In the genomic region with DNA sequence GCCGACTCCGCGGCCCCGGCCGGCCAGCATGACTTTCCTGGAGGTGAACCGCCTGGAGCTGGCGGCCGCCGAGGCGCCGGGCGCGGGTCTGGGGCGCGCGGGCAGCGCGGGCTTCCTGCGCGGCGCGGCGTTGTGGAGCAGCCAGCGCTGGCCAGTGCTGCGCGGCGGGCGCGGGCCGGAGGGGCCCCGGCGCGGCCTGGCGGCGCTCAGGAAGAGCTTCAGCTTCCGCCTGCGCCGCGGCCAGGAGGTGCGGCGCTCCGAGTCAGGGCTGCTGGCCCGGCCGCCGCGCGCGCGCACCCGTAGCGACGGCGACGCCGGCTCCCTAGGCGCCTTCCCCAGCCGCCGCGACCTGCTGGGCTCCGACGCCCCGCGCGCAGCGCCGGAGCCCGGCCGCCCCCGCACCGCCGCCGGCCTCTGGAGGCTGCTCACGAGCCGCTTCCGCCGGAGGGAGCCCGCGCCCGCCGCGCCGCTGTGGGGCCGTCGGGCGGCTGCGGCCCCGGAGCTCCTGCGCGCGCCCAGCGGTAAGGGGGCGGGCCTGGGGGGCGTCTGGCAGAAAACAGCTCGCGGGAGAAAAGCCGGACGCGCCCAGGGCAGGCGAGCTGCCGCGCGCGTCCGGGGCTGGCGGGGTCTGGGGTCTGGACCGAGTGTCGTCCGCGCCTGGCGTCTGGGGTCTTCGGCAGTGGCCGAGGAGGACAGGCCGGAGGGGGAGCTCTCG, we compare ENCODE assay signal across 1 cellular context.
TF ChIP-seq lines count a peak whose summit lies in the region.

No MANE protein-coding gene starts in this region.

TF ChIP-seq in WTC11, 78 proteins besides CTCF, POLR2A, EP300 and RAD21 (continued from another document):
- TF ChIP-seq, protein P1, sequence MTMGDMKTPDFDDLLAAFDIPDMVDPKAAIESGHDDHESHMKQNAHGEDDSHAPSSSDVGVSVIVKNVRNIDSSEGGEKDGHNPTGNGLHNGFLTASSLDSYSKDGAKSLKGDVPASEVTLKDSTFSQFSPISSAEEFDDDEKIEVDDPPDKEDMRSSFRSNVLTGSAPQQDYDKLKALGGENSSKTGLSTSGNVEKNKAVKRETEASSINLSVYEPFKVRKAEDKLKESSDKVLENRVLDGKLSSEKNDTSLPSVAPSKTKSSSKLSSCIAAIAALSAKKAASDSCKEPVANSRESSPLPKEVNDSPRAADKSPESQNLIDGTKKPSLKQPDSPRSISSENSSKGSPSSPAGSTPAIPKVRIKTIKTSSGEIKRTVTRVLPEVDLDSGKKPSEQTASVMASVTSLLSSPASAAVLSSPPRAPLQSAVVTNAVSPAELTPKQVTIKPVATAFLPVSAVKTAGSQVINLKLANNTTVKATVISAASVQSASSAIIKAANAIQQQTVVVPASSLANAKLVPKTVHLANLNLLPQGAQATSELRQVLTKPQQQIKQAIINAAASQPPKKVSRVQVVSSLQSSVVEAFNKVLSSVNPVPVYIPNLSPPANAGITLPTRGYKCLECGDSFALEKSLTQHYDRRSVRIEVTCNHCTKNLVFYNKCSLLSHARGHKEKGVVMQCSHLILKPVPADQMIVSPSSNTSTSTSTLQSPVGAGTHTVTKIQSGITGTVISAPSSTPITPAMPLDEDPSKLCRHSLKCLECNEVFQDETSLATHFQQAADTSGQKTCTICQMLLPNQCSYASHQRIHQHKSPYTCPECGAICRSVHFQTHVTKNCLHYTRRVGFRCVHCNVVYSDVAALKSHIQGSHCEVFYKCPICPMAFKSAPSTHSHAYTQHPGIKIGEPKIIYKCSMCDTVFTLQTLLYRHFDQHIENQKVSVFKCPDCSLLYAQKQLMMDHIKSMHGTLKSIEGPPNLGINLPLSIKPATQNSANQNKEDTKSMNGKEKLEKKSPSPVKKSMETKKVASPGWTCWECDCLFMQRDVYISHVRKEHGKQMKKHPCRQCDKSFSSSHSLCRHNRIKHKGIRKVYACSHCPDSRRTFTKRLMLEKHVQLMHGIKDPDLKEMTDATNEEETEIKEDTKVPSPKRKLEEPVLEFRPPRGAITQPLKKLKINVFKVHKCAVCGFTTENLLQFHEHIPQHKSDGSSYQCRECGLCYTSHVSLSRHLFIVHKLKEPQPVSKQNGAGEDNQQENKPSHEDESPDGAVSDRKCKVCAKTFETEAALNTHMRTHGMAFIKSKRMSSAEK (CRISPR knock-in tag; IDR thresholded peaks at IDR 0.05; ENCODE audit: borderline replicate concordance), result no peak
- TF ChIP-seq, protein P2, sequence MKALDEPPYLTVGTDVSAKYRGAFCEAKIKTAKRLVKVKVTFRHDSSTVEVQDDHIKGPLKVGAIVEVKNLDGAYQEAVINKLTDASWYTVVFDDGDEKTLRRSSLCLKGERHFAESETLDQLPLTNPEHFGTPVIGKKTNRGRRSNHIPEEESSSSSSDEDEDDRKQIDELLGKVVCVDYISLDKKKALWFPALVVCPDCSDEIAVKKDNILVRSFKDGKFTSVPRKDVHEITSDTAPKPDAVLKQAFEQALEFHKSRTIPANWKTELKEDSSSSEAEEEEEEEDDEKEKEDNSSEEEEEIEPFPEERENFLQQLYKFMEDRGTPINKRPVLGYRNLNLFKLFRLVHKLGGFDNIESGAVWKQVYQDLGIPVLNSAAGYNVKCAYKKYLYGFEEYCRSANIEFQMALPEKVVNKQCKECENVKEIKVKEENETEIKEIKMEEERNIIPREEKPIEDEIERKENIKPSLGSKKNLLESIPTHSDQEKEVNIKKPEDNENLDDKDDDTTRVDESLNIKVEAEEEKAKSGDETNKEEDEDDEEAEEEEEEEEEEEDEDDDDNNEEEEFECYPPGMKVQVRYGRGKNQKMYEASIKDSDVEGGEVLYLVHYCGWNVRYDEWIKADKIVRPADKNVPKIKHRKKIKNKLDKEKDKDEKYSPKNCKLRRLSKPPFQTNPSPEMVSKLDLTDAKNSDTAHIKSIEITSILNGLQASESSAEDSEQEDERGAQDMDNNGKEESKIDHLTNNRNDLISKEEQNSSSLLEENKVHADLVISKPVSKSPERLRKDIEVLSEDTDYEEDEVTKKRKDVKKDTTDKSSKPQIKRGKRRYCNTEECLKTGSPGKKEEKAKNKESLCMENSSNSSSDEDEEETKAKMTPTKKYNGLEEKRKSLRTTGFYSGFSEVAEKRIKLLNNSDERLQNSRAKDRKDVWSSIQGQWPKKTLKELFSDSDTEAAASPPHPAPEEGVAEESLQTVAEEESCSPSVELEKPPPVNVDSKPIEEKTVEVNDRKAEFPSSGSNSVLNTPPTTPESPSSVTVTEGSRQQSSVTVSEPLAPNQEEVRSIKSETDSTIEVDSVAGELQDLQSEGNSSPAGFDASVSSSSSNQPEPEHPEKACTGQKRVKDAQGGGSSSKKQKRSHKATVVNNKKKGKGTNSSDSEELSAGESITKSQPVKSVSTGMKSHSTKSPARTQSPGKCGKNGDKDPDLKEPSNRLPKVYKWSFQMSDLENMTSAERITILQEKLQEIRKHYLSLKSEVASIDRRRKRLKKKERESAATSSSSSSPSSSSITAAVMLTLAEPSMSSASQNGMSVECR (CRISPR knock-in tag; IDR thresholded peaks at IDR 0.05; ENCODE audit: borderline replicate concordance), result no peak
- TF ChIP-seq, protein P3, sequence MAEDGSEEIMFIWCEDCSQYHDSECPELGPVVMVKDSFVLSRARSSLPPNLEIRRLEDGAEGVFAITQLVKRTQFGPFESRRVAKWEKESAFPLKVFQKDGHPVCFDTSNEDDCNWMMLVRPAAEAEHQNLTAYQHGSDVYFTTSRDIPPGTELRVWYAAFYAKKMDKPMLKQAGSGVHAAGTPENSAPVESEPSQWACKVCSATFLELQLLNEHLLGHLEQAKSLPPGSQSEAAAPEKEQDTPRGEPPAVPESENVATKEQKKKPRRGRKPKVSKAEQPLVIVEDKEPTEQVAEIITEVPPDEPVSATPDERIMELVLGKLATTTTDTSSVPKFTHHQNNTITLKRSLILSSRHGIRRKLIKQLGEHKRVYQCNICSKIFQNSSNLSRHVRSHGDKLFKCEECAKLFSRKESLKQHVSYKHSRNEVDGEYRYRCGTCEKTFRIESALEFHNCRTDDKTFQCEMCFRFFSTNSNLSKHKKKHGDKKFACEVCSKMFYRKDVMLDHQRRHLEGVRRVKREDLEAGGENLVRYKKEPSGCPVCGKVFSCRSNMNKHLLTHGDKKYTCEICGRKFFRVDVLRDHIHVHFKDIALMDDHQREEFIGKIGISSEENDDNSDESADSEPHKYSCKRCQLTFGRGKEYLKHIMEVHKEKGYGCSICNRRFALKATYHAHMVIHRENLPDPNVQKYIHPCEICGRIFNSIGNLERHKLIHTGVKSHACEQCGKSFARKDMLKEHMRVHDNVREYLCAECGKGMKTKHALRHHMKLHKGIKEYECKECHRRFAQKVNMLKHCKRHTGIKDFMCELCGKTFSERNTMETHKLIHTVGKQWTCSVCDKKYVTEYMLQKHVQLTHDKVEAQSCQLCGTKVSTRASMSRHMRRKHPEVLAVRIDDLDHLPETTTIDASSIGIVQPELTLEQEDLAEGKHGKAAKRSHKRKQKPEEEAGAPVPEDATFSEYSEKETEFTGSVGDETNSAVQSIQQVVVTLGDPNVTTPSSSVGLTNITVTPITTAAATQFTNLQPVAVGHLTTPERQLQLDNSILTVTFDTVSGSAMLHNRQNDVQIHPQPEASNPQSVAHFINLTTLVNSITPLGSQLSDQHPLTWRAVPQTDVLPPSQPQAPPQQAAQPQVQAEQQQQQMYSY (CRISPR knock-in tag; IDR thresholded peaks at IDR 0.05), result no peak
- no peak for TF ChIP-seq PRRX2 (CRISPR knock-in tag; IDR thresholded peaks at IDR 0.05)
- no peak for TF ChIP-seq TP53 (CRISPR knock-in tag; IDR thresholded peaks at IDR 0.05)
